23 cellular contexts compared by ENCODE assay signal in genomic region chr3:176055851-176056250, GRCh38.
"Had no signal": no experiment of that assay in that cellular context is flagged by ENCODE, and none has a peak within 500 bp of the region (broad histone marks: within the 10 kb centered on the region; RNA-seq: fewer than 3 reads in every experiment).

No MANE protein-coding gene starts in this region.

- H3K27me3 ChIP-seq: adrenal gland had no signal

- H3K27me3 Mint-ChIP-seq: activated naive CD8-positive, alpha-beta T cell treated with anti-CD3 and anti-CD28 coated beads, Interleukin-2, amount 10 ng/mL, durations not matched to agents 7 days and 5 days had no signal

- H3K9me3 Mint-ChIP-seq: activated naive CD8-positive, alpha-beta T cell treated with anti-CD3 and anti-CD28 coated beads, Interleukin-2, amount 10 ng/mL, durations not matched to agents 7 days and 5 days; T-helper 1 cell treated with Interleukin-12 subunit alpha and Interleukin-12 subunit beta and Interleukin-4 antibody, amounts not matched to agents 30 μg/mL and 1 μg/mL, for 36 hours; WTC11 had no signal

- H3K36me3 Mint-ChIP-seq: activated naive CD8-positive, alpha-beta T cell treated with anti-CD3 and anti-CD28 coated beads, Interleukin-2, amount 10 ng/mL, durations not matched to agents 7 days and 5 days; WTC11 had no signal

- DNase-seq: activated CD4-positive, alpha-beta T cell treated with anti-CD3 and anti-CD28 coated beads for 48 hours; activated CD4-positive, alpha-beta T cell treated with anti-CD3 and anti-CD28 coated beads, Interleukin-2, amount 50 U/mL, for 4 hours; activated CD4-positive, CD25-positive, alpha-beta regulatory T cell treated with anti-CD3 and anti-CD28 coated beads, Interleukin-2, amount 50 U/mL, for 72 hours; activated CD8-positive, alpha-beta memory T cell treated with anti-CD3 and anti-CD28 coated beads, Interleukin-2, amount 50 U/mL, for 48 hours; activated CD8-positive, alpha-beta T cell treated with anti-CD3 and anti-CD28 coated beads, Interleukin-2, amount 10 ng/mL, durations not matched to agents 7 days and 5 days; activated naive CD4-positive, alpha-beta T cell treated with anti-CD3 and anti-CD28 coated beads, Interleukin-2, amount 50 U/mL, for 16 hours; activated naive CD8-positive, alpha-beta T cell treated with anti-CD3 and anti-CD28 coated beads, Interleukin-2, amount 10 ng/mL, durations not matched to agents 7 days and 5 days; activated T-cell treated with anti-CD3 and anti-CD28 coated beads, Interleukin-2, amount 50 U/mL, for 1 hour; adrenal gland; anterior cingulate cortex; central memory CD4-positive, alpha-beta T cell; Karpas-422; NCI-H1694 treated with DMSO at 0.1 percent for 48 hours; NCI-H2107; NCI-H226; NCI-H526; PC-3; SHP77 treated with DMSO at 0.1 percent for 48 hours; T-helper 9 cell had no signal

- H3K4me3 Mint-ChIP-seq: activated CD8-positive, alpha-beta T cell treated with anti-CD3 and anti-CD28 coated beads, Interleukin-2, amount 10 ng/mL, durations not matched to agents 7 days and 5 days; activated naive CD8-positive, alpha-beta T cell treated with anti-CD3 and anti-CD28 coated beads, Interleukin-2, amount 10 ng/mL, durations not matched to agents 7 days and 5 days; T-helper 1 cell treated with Interleukin-12 subunit alpha and Interleukin-12 subunit beta and Interleukin-4 antibody, amounts not matched to agents 30 μg/mL and 1 μg/mL, for 36 hours; WTC11 had no signal

- H3K4me3 ChIP-seq: adrenal gland, coronary artery, K562 had no signal

- H3K27ac Mint-ChIP-seq: activated CD8-positive, alpha-beta T cell treated with anti-CD3 and anti-CD28 coated beads, Interleukin-2, amount 10 ng/mL, durations not matched to agents 7 days and 5 days; activated naive CD8-positive, alpha-beta T cell treated with anti-CD3 and anti-CD28 coated beads, Interleukin-2, amount 10 ng/mL, durations not matched to agents 7 days and 5 days; T-helper 1 cell treated with Interleukin-12 subunit alpha and Interleukin-12 subunit beta and Interleukin-4 antibody, amounts not matched to agents 30 μg/mL and 1 μg/mL, for 36 hours; WTC11 had no signal

- H3K4me1 Mint-ChIP-seq: activated naive CD8-positive, alpha-beta T cell treated with anti-CD3 and anti-CD28 coated beads, Interleukin-2, amount 10 ng/mL, durations not matched to agents 7 days and 5 days had no signal

- H3K36me3 ChIP-seq: adrenal gland had no signal

- H3K9me3 ChIP-seq: adrenal gland had no signal

- H3K27ac ChIP-seq: adrenal gland, coronary artery had no signal

- H3K4me1 ChIP-seq: adrenal gland had no signal
